Comparison of ENCODE assay signal across 23 cellular contexts in genomic region chr16:65919977-65920376, GRCh38.
DNase-seq lines count a peak whose midpoint lies in the region; ATAC-seq, FAIRE-seq and TF ChIP-seq lines count a peak whose summit lies in the region.
"Had no signal": no experiment of that assay in that cellular context is flagged by ENCODE, and none has a peak within 500 bp of the region (broad histone marks: within the 10 kb centered on the region; RNA-seq: fewer than 3 reads in every experiment).

No MANE protein-coding gene starts in this region.

- POLR2A ChIA-PET in HepG2 (lab: Yijun Ruan, JAX), result no interaction called here

- no peak for ATAC-seq in HepG2
- ATAC-seq in right lobe of liver, result no peak
- ATAC-seq: A549, GM12878 had no signal

- in situ Hi-C loops in HepG2 (cut with HindIII; ENCODE audit: extremely low pct_ligation_motif_present, low pct_unique_long_range_greater_than_20kb), result no loop called here

- intact Hi-C loops in HepG2 (cut with micrococcal nuclease; ENCODE audit: unreplicated experiment) (no loop called here), right lobe of liver (cut with DNase I) (no loop called here), esophagus muscularis mucosa (cut with DNase I) (no loop called here), thyroid gland (cut with DNase I) (no loop called here)

- H3K27ac ChIP-seq in HepG2 (ENCODE audit: extremely low read length, insufficient read depth, low read length), result no peak overlapping the region
- no peak overlapping the region for H3K27ac ChIP-seq in right lobe of liver
- H3K27ac ChIP-seq in esophagus muscularis mucosa (replicated peaks in 1 of 4), result no peak overlapping the region
- H3K27ac ChIP-seq in thyroid gland, result no peak overlapping the region
- H3K27ac ChIP-seq: 22Rv1; A549; BLaER1 treated with 17β-estradiol and CSF1 and Interleukin-3, amounts not matched to agents 10 nM and 100 nM; C4-2B had no signal

- H3K4me1 ChIP-seq in HepG2 (ENCODE audit: insufficient read depth, low read length), result no peaks in the 10 kb centered on the region
- peaks cover 0 to 14% (median 5%) of the 10 kb centered on the region in 4 donors for H3K4me1 ChIP-seq in right lobe of liver
- no peaks in the 10 kb centered on the region for H3K4me1 ChIP-seq in esophagus muscularis mucosa
- no peaks in the 10 kb centered on the region for H3K4me1 ChIP-seq in thyroid gland
- H3K4me1 ChIP-seq: A549 had no signal

- TF ChIP-seq POLR2A in HepG2 (IDR thresholded peaks at IDR 0.05; ENCODE audit: insufficient read depth in 1 of 2, low read depth in 2 of 2, low read length in 2 of 2), result no peak
- no peak for TF ChIP-seq POLR2A in right lobe of liver (IDR thresholded peaks at IDR 0.05)
- no peak for TF ChIP-seq POLR2A in esophagus muscularis mucosa (IDR thresholded peaks at IDR 0.05; ENCODE audit: low read depth)
- TF ChIP-seq POLR2A in thyroid gland (IDR thresholded peaks at IDR 0.05), result no peak

- TF ChIP-seq CTCF in HepG2 (CRISPR knock-in tag; IDR thresholded peaks at IDR 0.05) (no peak), right lobe of liver (IDR thresholded peaks at IDR 0.05) (no peak), esophagus muscularis mucosa (IDR thresholded peaks at IDR 0.05) (no peak), thyroid gland (IDR thresholded peaks at IDR 0.05) (no peak)

- H3K4me3 ChIP-seq in HepG2 (replicated peaks in 1 of 3; ENCODE audit: insufficient read depth in 1 of 3, low read depth in 2 of 3, low read length in 3 of 3), result no peak overlapping the region
- H3K4me3 ChIP-seq in right lobe of liver, result no peak overlapping the region
- H3K4me3 ChIP-seq in esophagus muscularis mucosa, result no peak overlapping the region
- no peak overlapping the region for H3K4me3 ChIP-seq in thyroid gland (replicated peaks in 1 of 3)
- H3K4me3 ChIP-seq: A549; BLaER1 treated with 17β-estradiol and CSF1 and Interleukin-3, amounts not matched to agents 10 nM and 100 nM; GM12878 had no signal

- TF ChIP-seq RAD21 in HepG2 (CRISPR knock-in tag; IDR thresholded peaks at IDR 0.05), result no peak

- 36% methylated on average over 6 of the region's 6 CpGs for WGBS in HepG2 (ENCODE audit: low lambda C conversion rate)
- 77% methylated on average over 3 of the region's 6 CpGs for WGBS in right lobe of liver (ENCODE audit: insufficient coverage, low coverage, low lambda C conversion rate, missing lambda C conversion rate)
- WGBS in esophagus muscularis mucosa, result 92% methylated on average over 6 of the region's 6 CpGs
- 90 to 93% methylated on average over 6 of the region's 6 CpGs for WGBS in thyroid gland, 2 donors

- H3K79me2 ChIP-seq in HepG2 (ENCODE audit: insufficient read depth, low read length), result no peaks in the 10 kb centered on the region

- BruUV-seq in HepG2 (replicated peaks; lab: Mats Ljungman, UMichigan), result no TSS peak

- TF ChIP-seq EP300 in HepG2 (IDR thresholded peaks at IDR 0.05; ENCODE audit: low read depth in 2 of 2, low read length in 2 of 2) (no peak), HepG2 (CRISPR knock-in tag; IDR thresholded peaks at IDR 0.05; ENCODE audit: borderline replicate concordance) (no peak), esophagus muscularis mucosa (IDR thresholded peaks at IDR 0.05) (no peak)

- no peak overlapping the region for H3K9ac ChIP-seq in HepG2 (ENCODE audit: insufficient read depth, low read depth, low read length)
- H3K9ac ChIP-seq: BLaER1 treated with 17β-estradiol and CSF1 and Interleukin-3, amounts not matched to agents 10 nM and 100 nM had no signal

- H3K4me2 ChIP-seq in HepG2 (ENCODE audit: low read depth, low read length), result no peak overlapping the region
- H3K4me2 ChIP-seq: A549; BLaER1 treated with 17β-estradiol and CSF1 and Interleukin-3, amounts not matched to agents 10 nM and 100 nM had no signal

- no peak overlapping the region for H2AFZ ChIP-seq in HepG2 (ENCODE audit: low read length)

- H3K36me3 ChIP-seq in HepG2 (replicated peaks in 1 of 2; ENCODE audit: control insufficient read depth in 1 of 2, insufficient read depth in 2 of 2, low read length in 2 of 2), result no peaks in the 10 kb centered on the region
- no peaks in the 10 kb centered on the region for H3K36me3 ChIP-seq in right lobe of liver
- H3K36me3 ChIP-seq in esophagus muscularis mucosa, result no peaks in the 10 kb centered on the region
- H3K36me3 ChIP-seq in thyroid gland, result no peaks in the 10 kb centered on the region
- H3K36me3 ChIP-seq: BLaER1 treated with 17β-estradiol and CSF1 and Interleukin-3, amounts not matched to agents 10 nM and 100 nM had no signal

- CTCF ChIA-PET in HepG2 (lab: Yijun Ruan, JAX; ENCODE audit: low intra/inter-chr PET ratio, low total read pairs), result no interaction called here

- FAIRE-seq in HepG2 (lab: Jason Lieb, UNC), result no peak
- FAIRE-seq: A549, GM12878, GM12892, GM18507 had no signal

- H3K9me3 ChIP-seq in HepG2 (ENCODE audit: low read length) (no peaks in the 10 kb centered on the region), right lobe of liver (no peaks in the 10 kb centered on the region), esophagus muscularis mucosa (no peaks in the 10 kb centered on the region), thyroid gland (no peaks in the 10 kb centered on the region)
- H3K9me3 ChIP-seq: A549 had no signal

- no peaks in the 10 kb centered on the region for H3K27me3 ChIP-seq in HepG2 (ENCODE audit: control insufficient read depth in 1 of 2, insufficient read depth in 2 of 2, low read length in 2 of 2)
- H3K27me3 ChIP-seq in right lobe of liver, result no peaks in the 10 kb centered on the region
- no peaks in the 10 kb centered on the region for H3K27me3 ChIP-seq in esophagus muscularis mucosa
- H3K27me3 ChIP-seq in thyroid gland, result no peaks in the 10 kb centered on the region
- H3K27me3 ChIP-seq: BLaER1 treated with 17β-estradiol and CSF1 and Interleukin-3, amounts not matched to agents 10 nM and 100 nM had no signal

- no peaks in the 10 kb centered on the region for H4K20me1 ChIP-seq in HepG2 (ENCODE audit: insufficient read depth, low read length)
- H4K20me1 ChIP-seq: BLaER1 treated with 17β-estradiol and CSF1 and Interleukin-3, amounts not matched to agents 10 nM and 100 nM had no signal

- no peak for DNase-seq in HepG2 (ENCODE audit: low spot score)
- DNase-seq in right lobe of liver, result no peak
- DNase-seq in esophagus muscularis mucosa (ENCODE audit: extremely low spot score), result peak; percentile 72
- no peak for DNase-seq in thyroid gland
- no peak for DNase-seq in NCI-H1105 treated with DMSO at 0.1 percent for 48 hours (lab: John Stamatoyannopoulos, UW)
- DNase-seq: AML-193; CD4-positive, alpha-beta T cell; CD8-positive, alpha-beta memory T cell; COR-L47; DMS 273 treated with DMSO at 0.1 percent for 48 hours; DMS153; DMS53; DMS79; DND-41; EL; GDM1 had no signal

TF ChIP-seq in HepG2, 621 proteins besides CTCF, POLR2A, EP300 and RAD21:
- TF ChIP-seq ZNF629 (CRISPR knock-in tag; conservative IDR thresholded peaks at IDR 0.05), result peak; percentile 64
- TF ChIP-seq NCOA5 (CRISPR knock-in tag; IDR thresholded peaks at IDR 0.05), result no peak
- TF ChIP-seq XRCC5 (optimal IDR thresholded peaks at IDR 0.05; ENCODE audit: low read length), result no peak
- no peak for TF ChIP-seq ZNF234 (CRISPR knock-in tag; conservative IDR thresholded peaks at IDR 0.05)
- no peak for TF ChIP-seq HNRNPUL1 (IDR thresholded peaks at IDR 0.05; ENCODE audit: low read depth, low read length)
TF ChIP-seq in HepG2: peak in this region for 1.
